32 cellular contexts compared by ENCODE assay signal in genomic region chr10:113937258-113937657, GRCh38.
"Had no signal": no experiment of that assay in that cellular context is flagged by ENCODE, and none has a peak within 500 bp of the region (broad histone marks: within the 10 kb centered on the region; RNA-seq: fewer than 3 reads in every experiment).

No MANE protein-coding gene starts in this region.

- H3K36me3 ChIP-seq: ascending aorta, cardiac muscle cell, WERI-Rb-1 had no signal

- ATAC-seq: activated CD4-positive, alpha-beta T cell treated with anti-CD3 and anti-CD28 coated beads for 36 hours; activated CD4-positive, CD25-positive, alpha-beta regulatory T cell treated with anti-CD3 and anti-CD28 coated beads, Interleukin-2, amount 50 U/mL, for 24 hours; activated CD8-positive, alpha-beta memory T cell treated with anti-CD3 and anti-CD28 coated beads, Interleukin-2, amount 10 ng/mL, durations not matched to agents 7 days and 5 days; activated CD8-positive, alpha-beta T cell treated with anti-CD3 and anti-CD28 coated beads, Interleukin-2, amount 10 ng/mL, durations not matched to agents 7 days and 5 days; activated naive CD8-positive, alpha-beta T cell treated with anti-CD3 and anti-CD28 coated beads, Interleukin-2, amount 50 U/mL, for 24 hours; WTC11 had no signal

- FAIRE-seq: bronchial epithelial cell, TTC549 had no signal

- H3K27ac ChIP-seq: ascending aorta, cardiac muscle cell, WERI-Rb-1 had no signal

- H3K27me3 ChIP-seq: ascending aorta, cardiac muscle cell had no signal

- H3K9me3 ChIP-seq: ascending aorta had no signal

- H3K4me1 ChIP-seq: ascending aorta had no signal

- H3K4me3 ChIP-seq: ascending aorta, cardiac muscle cell had no signal

- DNase-seq: activated CD4-positive, alpha-beta memory T cell treated with anti-CD3 and anti-CD28 coated beads, Interleukin-2, amount 10 ng/mL, durations not matched to agents 7 days and 5 days; activated CD4-positive, alpha-beta T cell treated with anti-CD3 and anti-CD28 coated beads for 1 hour; activated CD4-positive, alpha-beta T cell treated with anti-CD3 and anti-CD28 coated beads for 36 hours; activated CD4-positive, alpha-beta T cell treated with anti-CD3 and anti-CD28 coated beads for 48 hours; activated CD4-positive, alpha-beta T cell treated with anti-CD3 and anti-CD28 coated beads, Interleukin-2, amount 10 ng/mL, durations not matched to agents 7 days and 5 days; activated CD4-positive, alpha-beta T cell treated with anti-CD3 and anti-CD28 coated beads, Interleukin-2, amount 50 U/mL, for 48 hours; activated CD4-positive, CD25-positive, alpha-beta regulatory T cell; activated CD8-positive, alpha-beta memory T cell treated with anti-CD3 and anti-CD28 coated beads for 24 hours; activated CD8-positive, alpha-beta memory T cell treated with anti-CD3 and anti-CD28 coated beads, Interleukin-2, amount 10 ng/mL, durations not matched to agents 7 days and 5 days; activated CD8-positive, alpha-beta memory T cell treated with anti-CD3 and anti-CD28 coated beads, Interleukin-2, amount 50 U/mL, for 48 hours; activated CD8-positive, alpha-beta T cell treated with anti-CD3 and anti-CD28 coated beads, Interleukin-2, amount 10 ng/mL, durations not matched to agents 7 days and 5 days; activated effector memory CD4-positive, alpha-beta T cell treated with Interleukin-2 at 50 U/mL for 16 hours; activated gamma-delta T cell; activated naive CD4-positive, alpha-beta T cell treated with anti-CD3 and anti-CD28 coated beads, Interleukin-2, amount 10 ng/mL, durations not matched to agents 7 days and 5 days; activated naive CD4-positive, alpha-beta T cell treated with Interleukin-2 at 50 U/mL for 16 hours; activated naive CD8-positive, alpha-beta T cell treated with anti-CD3 and anti-CD28 coated beads, Interleukin-2, amount 10 ng/mL, durations not matched to agents 7 days and 5 days; activated naive CD8-positive, alpha-beta T cell treated with anti-CD3 and anti-CD28 coated beads, Interleukin-2, amount 50 U/mL, for 24 hours; activated T-cell treated with anti-CD3 and anti-CD28 coated beads, Interleukin-2, amount 50 U/mL, for 24 hours; activated T-cell treated with anti-CD3 and anti-CD28 coated beads, Interleukin-2, amount 50 U/mL, for 48 hours; amygdala; anterior cingulate cortex; caudate nucleus; cerebellar nuclear complex; T-helper 2 cell; T-helper 9 cell; WERI-Rb-1 had no signal
